1 cellular context compared by ENCODE assay signal in the genomic region with DNA sequence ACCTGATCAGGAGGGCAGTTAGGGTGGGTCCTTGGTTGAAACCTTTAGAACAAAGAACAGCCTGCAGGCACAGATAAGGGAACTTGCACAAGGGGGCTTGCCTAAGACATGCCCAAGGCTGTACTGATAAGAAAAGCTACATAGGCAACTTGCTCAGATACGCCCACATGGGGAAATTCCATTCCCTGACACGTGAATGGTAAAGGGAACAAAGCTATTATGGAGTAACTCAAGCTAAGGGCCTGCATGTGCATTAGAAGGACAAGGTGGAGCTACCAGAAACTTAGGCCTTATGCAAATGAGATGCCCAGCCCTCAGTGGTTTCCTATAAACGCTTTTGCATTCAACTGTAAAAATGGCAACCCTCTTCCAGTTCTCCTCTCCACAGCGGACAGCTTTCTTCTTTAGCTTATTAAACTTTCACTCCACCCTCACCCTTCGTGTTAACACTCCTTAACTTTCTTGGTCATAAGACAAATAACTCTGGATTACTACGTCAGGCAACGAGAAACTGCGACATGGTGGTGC.
TF ChIP-seq lines count a peak whose summit lies in the region.

No MANE protein-coding gene starts in this region.

TF ChIP-seq in K562, 482 proteins besides CTCF, POLR2A, EP300 and RAD21 (continued from another document and continues in another):
- TF ChIP-seq, protein P1, sequence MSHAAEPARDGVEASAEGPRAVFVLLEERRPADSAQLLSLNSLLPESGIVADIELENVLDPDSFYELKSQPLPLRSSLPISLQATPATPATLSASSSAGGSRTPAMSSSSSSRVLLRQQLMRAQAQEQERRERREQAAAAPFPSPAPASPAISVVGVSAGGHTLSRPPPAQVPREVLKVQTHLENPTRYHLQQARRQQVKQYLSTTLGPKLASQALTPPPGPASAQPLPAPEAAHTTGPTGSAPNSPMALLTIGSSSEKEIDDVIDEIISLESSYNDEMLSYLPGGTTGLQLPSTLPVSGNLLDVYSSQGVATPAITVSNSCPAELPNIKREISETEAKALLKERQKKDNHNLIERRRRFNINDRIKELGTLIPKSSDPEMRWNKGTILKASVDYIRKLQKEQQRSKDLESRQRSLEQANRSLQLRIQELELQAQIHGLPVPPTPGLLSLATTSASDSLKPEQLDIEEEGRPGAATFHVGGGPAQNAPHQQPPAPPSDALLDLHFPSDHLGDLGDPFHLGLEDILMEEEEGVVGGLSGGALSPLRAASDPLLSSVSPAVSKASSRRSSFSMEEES (CRISPR knock-in tag; IDR thresholded peaks at IDR 0.05), result peak; percentile 74
- TF ChIP-seq, protein P2, sequence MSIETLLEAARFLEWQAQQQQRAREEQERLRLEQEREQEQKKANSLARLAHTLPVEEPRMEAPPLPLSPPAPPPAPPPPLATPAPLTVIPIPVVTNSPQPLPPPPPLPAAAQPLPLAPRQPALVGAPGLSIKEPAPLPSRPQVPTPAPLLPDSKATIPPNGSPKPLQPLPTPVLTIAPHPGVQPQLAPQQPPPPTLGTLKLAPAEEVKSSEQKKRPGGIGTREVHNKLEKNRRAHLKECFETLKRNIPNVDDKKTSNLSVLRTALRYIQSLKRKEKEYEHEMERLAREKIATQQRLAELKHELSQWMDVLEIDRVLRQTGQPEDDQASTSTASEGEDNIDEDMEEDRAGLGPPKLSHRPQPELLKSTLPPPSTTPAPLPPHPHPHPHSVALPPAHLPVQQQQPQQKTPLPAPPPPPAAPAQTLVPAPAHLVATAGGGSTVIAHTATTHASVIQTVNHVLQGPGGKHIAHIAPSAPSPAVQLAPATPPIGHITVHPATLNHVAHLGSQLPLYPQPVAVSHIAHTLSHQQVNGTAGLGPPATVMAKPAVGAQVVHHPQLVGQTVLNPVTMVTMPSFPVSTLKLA (conservative IDR thresholded peaks at IDR 0.05), result peak; percentile 33 to 73; a peak in 3 of 4 replicates
- peak; percentile 52; the same call in 1 of the 2 replicates for TF ChIP-seq JUND (IDR thresholded peaks at IDR 0.05; ENCODE audit: borderline replicate concordance, low read depth, low read length)
- TF ChIP-seq JUND (tag; IDR thresholded peaks at IDR 0.05; ENCODE audit: borderline replicate concordance, low read depth, low read length), result peak; percentile 91; the same call in 2 of the 3 replicates
- TF ChIP-seq HMG20A (CRISPR knock-in tag; conservative IDR thresholded peaks at IDR 0.05), result peak; percentile 88; the same call in 1 of the 2 replicates
- TF ChIP-seq BDP1 (IDR thresholded peaks at IDR 0.05; ENCODE audit: insufficient read depth, insufficient read length), result no peak
- TF ChIP-seq NEUROD1 (IDR thresholded peaks at IDR 0.05; ENCODE audit: borderline replicate concordance, low read depth, low read length, partially characterized antibody), result peak; percentile 52
- peak; percentile 90 for TF ChIP-seq EGR1 (conservative IDR thresholded peaks at IDR 0.05)
- TF ChIP-seq BRD4 (IDR thresholded peaks at IDR 0.05), result no peak
- TF ChIP-seq FOXJ2 (tag; IDR thresholded peaks at IDR 0.05), result peak; percentile 95
- no peak for TF ChIP-seq POLR2B (IDR thresholded peaks at IDR 0.05; ENCODE audit: low read depth, partially characterized antibody)
- TF ChIP-seq, protein P3, sequence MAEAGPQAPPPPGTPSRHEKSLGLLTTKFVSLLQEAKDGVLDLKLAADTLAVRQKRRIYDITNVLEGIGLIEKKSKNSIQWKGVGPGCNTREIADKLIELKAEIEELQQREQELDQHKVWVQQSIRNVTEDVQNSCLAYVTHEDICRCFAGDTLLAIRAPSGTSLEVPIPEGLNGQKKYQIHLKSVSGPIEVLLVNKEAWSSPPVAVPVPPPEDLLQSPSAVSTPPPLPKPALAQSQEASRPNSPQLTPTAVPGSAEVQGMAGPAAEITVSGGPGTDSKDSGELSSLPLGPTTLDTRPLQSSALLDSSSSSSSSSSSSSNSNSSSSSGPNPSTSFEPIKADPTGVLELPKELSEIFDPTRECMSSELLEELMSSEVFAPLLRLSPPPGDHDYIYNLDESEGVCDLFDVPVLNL (CRISPR knock-in tag; IDR thresholded peaks at IDR 0.05; ENCODE audit: low read depth), result no peak
- 0 out of 2 replicates have a peak, but pooled peaks have one; percentile 66 for TF ChIP-seq ZEB2 (IDR thresholded peaks at IDR 0.05)
- peak; percentile 45; the same call in 1 of the 2 replicates for TF ChIP-seq ATF7 (IDR thresholded peaks at IDR 0.05)
- TF ChIP-seq EWSR1 (IDR thresholded peaks at IDR 0.05; ENCODE audit: borderline replicate concordance, low read depth, partially characterized antibody), result no peak
- TF ChIP-seq, protein P4, sequence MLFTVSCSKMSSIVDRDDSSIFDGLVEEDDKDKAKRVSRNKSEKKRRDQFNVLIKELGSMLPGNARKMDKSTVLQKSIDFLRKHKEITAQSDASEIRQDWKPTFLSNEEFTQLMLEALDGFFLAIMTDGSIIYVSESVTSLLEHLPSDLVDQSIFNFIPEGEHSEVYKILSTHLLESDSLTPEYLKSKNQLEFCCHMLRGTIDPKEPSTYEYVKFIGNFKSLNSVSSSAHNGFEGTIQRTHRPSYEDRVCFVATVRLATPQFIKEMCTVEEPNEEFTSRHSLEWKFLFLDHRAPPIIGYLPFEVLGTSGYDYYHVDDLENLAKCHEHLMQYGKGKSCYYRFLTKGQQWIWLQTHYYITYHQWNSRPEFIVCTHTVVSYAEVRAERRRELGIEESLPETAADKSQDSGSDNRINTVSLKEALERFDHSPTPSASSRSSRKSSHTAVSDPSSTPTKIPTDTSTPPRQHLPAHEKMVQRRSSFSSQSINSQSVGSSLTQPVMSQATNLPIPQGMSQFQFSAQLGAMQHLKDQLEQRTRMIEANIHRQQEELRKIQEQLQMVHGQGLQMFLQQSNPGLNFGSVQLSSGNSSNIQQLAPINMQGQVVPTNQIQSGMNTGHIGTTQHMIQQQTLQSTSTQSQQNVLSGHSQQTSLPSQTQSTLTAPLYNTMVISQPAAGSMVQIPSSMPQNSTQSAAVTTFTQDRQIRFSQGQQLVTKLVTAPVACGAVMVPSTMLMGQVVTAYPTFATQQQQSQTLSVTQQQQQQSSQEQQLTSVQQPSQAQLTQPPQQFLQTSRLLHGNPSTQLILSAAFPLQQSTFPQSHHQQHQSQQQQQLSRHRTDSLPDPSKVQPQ (CRISPR knock-in tag; IDR thresholded peaks at IDR 0.05; ENCODE audit: borderline replicate concordance), result peak; percentile 96
- no peak for TF ChIP-seq ZNF764 (CRISPR knock-in tag; IDR thresholded peaks at IDR 0.05; ENCODE audit: low read depth)
- TF ChIP-seq, protein P5, sequence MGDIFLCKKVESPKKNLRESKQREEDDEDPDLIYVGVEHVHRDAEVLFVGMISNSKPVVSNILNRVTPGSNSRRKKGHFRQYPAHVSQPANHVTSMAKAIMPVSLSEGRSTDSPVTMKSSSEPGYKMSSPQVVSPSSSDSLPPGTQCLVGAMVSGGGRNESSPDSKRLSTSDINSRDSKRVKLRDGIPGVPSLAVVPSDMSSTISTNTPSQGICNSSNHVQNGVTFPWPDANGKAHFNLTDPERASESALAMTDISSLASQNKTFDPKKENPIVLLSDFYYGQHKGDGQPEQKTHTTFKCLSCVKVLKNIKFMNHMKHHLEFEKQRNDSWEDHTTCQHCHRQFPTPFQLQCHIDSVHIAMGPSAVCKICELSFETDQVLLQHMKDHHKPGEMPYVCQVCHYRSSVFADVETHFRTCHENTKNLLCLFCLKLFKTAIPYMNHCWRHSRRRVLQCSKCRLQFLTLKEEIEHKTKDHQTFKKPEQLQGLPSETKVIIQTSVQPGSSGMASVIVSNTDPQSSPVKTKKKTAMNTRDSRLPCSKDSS (IDR thresholded peaks at IDR 0.05; ENCODE audit: low read depth, partially characterized antibody), result no peak
- TF ChIP-seq ZNF232 (CRISPR knock-in tag; IDR thresholded peaks at IDR 0.05), result no peak
- TF ChIP-seq FOXA1 (IDR thresholded peaks at IDR 0.05; ENCODE audit: borderline replicate concordance), result no peak
- no peak for TF ChIP-seq CBFB (CRISPR knock-in tag; IDR thresholded peaks at IDR 0.05)
- TF ChIP-seq ZKSCAN3 (CRISPR knock-in tag; IDR thresholded peaks at IDR 0.05), result peak; percentile 57; the same call in 1 of the 2 replicates
- no peak for TF ChIP-seq CHD2 (IDR thresholded peaks at IDR 0.05; ENCODE audit: low read depth, low read length)
- TF ChIP-seq, protein P6, sequence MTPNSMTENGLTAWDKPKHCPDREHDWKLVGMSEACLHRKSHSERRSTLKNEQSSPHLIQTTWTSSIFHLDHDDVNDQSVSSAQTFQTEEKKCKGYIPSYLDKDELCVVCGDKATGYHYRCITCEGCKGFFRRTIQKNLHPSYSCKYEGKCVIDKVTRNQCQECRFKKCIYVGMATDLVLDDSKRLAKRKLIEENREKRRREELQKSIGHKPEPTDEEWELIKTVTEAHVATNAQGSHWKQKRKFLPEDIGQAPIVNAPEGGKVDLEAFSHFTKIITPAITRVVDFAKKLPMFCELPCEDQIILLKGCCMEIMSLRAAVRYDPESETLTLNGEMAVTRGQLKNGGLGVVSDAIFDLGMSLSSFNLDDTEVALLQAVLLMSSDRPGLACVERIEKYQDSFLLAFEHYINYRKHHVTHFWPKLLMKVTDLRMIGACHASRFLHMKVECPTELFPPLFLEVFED (CRISPR knock-in tag; conservative IDR thresholded peaks at IDR 0.05), result peak; percentile 80; the same call in 1 of the 2 replicates
- TF ChIP-seq, protein P7, sequence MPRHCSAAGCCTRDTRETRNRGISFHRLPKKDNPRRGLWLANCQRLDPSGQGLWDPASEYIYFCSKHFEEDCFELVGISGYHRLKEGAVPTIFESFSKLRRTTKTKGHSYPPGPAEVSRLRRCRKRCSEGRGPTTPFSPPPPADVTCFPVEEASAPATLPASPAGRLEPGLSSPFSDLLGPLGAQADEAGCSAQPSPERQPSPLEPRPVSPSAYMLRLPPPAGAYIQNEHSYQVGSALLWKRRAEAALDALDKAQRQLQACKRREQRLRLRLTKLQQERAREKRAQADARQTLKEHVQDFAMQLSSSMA (CRISPR knock-in tag; IDR thresholded peaks at IDR 0.05), result no peak
- no peak for TF ChIP-seq ESRRA (IDR thresholded peaks at IDR 0.05; ENCODE audit: borderline replicate concordance, low read depth)
- TF ChIP-seq, protein P8, sequence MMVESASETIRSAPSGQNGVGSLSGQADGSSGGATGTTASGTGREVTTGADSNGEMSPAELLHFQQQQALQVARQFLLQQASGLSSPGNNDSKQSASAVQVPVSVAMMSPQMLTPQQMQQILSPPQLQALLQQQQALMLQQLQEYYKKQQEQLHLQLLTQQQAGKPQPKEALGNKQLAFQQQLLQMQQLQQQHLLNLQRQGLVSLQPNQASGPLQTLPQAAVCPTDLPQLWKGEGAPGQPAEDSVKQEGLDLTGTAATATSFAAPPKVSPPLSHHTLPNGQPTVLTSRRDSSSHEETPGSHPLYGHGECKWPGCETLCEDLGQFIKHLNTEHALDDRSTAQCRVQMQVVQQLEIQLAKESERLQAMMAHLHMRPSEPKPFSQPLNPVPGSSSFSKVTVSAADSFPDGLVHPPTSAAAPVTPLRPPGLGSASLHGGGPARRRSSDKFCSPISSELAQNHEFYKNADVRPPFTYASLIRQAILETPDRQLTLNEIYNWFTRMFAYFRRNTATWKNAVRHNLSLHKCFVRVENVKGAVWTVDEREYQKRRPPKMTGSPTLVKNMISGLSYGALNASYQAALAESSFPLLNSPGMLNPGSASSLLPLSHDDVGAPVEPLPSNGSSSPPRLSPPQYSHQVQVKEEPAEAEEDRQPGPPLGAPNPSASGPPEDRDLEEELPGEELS (CRISPR knock-in tag; IDR thresholded peaks at IDR 0.05; ENCODE audit: borderline replicate concordance), result no peak
- TF ChIP-seq U2AF1 (optimal IDR thresholded peaks at IDR 0.05; ENCODE audit: low read depth, low read length), result no peak
- TF ChIP-seq, protein P9, sequence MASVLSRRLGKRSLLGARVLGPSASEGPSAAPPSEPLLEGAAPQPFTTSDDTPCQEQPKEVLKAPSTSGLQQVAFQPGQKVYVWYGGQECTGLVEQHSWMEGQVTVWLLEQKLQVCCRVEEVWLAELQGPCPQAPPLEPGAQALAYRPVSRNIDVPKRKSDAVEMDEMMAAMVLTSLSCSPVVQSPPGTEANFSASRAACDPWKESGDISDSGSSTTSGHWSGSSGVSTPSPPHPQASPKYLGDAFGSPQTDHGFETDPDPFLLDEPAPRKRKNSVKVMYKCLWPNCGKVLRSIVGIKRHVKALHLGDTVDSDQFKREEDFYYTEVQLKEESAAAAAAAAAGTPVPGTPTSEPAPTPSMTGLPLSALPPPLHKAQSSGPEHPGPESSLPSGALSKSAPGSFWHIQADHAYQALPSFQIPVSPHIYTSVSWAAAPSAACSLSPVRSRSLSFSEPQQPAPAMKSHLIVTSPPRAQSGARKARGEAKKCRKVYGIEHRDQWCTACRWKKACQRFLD (CRISPR knock-in tag; IDR thresholded peaks at IDR 0.05), result peak; percentile 98
- TF ChIP-seq FOS (IDR thresholded peaks at IDR 0.05; ENCODE audit: extremely low read depth, insufficient read length), result no peak
- TF ChIP-seq, protein P10, sequence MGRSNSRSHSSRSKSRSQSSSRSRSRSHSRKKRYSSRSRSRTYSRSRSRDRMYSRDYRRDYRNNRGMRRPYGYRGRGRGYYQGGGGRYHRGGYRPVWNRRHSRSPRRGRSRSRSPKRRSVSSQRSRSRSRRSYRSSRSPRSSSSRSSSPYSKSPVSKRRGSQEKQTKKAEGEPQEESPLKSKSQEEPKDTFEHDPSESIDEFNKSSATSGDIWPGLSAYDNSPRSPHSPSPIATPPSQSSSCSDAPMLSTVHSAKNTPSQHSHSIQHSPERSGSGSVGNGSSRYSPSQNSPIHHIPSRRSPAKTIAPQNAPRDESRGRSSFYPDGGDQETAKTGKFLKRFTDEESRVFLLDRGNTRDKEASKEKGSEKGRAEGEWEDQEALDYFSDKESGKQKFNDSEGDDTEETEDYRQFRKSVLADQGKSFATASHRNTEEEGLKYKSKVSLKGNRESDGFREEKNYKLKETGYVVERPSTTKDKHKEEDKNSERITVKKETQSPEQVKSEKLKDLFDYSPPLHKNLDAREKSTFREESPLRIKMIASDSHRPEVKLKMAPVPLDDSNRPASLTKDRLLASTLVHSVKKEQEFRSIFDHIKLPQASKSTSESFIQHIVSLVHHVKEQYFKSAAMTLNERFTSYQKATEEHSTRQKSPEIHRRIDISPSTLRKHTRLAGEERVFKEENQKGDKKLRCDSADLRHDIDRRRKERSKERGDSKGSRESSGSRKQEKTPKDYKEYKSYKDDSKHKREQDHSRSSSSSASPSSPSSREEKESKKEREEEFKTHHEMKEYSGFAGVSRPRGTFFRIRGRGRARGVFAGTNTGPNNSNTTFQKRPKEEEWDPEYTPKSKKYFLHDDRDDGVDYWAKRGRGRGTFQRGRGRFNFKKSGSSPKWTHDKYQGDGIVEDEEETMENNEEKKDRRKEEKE (IDR thresholded peaks at IDR 0.05; ENCODE audit: borderline replicate concordance in 1 of 2, control insufficient read depth in 1 of 2, low read depth in 2 of 2, low read length in 1 of 2), result no peak
- TF ChIP-seq NR2C1 (IDR thresholded peaks at IDR 0.05), result 0 out of 2 replicates have a peak, but pooled peaks have one; percentile 30
- peak; percentile 95 for TF ChIP-seq NR2C1 (tag; IDR thresholded peaks at IDR 0.05)
